ENCODE assay signal across 8 cellular contexts in the genomic region with DNA sequence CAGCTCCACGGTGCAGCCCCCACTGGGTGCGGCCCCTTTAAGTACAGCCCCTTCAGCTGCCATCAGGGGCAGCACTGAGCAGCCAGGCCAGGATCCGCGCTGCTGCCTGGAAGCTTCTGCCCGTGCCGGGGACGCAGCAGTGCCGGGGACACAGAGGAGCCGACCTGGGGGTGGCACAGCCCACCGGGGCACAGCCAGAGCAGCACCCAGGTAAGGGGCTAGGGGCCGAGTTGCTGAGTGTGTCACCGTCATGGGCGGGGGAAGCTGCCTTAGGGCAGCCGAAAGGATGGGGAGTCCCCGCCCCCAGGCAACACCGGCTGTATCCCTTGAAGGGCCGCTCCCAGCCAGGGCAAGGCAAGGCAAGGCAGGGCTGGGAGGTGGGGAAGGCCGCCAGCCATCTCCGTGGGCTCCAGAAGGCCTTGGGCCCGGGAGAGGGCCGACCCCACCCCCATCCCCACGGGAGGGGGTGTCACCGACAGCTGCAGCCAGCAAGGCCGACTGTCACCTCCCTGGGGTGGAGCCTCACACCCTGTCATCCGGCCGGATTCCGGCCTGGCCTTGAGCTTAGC. TPM values are rescaled to one million over a fixed set of nuclear protein-coding genes. Genes with fewer than 3 reads are reported as not detected.
DNase-seq lines count a peak whose midpoint lies in the region; ATAC-seq, FAIRE-seq and TF ChIP-seq lines count a peak whose summit lies in the region.
"Not testable (repeated sequence)": the region's sequence is repeated elsewhere in the genome, so short reads cannot be mapped to it uniquely, and the experiment has no call there.

A gene (plus strand): TSS at position 99 of the 569 bp plus-strand sequence. CDS start 1,937 bp downstream, outside the sequence.

- peaks cover 31% of the 10 kb centered on the region for H3K36me3 ChIP-seq in left ventricle myocardium inferior
- H3K36me3 ChIP-seq in prostate gland = not testable (repeated sequence)

- DNase-seq in GM12891 (ENCODE audit: insufficient read length, low spot score) (peak; percentile 92), NCI-H2029 treated with DMSO at 0.1 percent for 48 hours (lab: John Stamatoyannopoulos, UW) (peak; percentile 6), T-helper 9 cell (peak; percentile 71), left ventricle myocardium inferior (peak; percentile 78), prostate gland (ENCODE audit: low spot score) (peak; percentile 39), type B pancreatic cell (ENCODE audit: extremely low spot score, unreplicated experiment) (peak; percentile 90)

- not testable (repeated sequence) for H3K9me3 Mint-ChIP-seq in type B pancreatic cell

- not testable (repeated sequence) for TF ChIP-seq POLR2A in GM12891 (IDR thresholded peaks at IDR 0.05; ENCODE audit: low read depth, low read length); prostate gland (IDR thresholded peaks at IDR 0.05)

- WGBS in prostate gland = under 1% methylated on average over 22 of the region's 27 CpGs

- H3K9me3 ChIP-seq in left ventricle myocardium inferior (replicated peaks); prostate gland: not testable (repeated sequence)

- not testable (repeated sequence) for H3K4me1 Mint-ChIP-seq in type B pancreatic cell (ENCODE audit: unreplicated experiment)

- peak within 1 kb of the TSS; percentile 74 for H3K4me3 ChIP-seq in left ventricle myocardium inferior
- H3K4me3 ChIP-seq in prostate gland = peak within 1 kb of the TSS; percentile 21 to 24

- H3K36me3 Mint-ChIP-seq in type B pancreatic cell = not testable (repeated sequence)

- ATAC-seq in HG02885 (IDR thresholded peaks at IDR 0.05; ENCODE audit: poor library complexity, unreplicated experiment) = peak; percentile 68

- intact Hi-C loops in left ventricle myocardium inferior (cut with micrococcal nuclease) = not testable (repeated sequence)
- intact Hi-C loops in prostate gland (cut with DNase I) = loop anchor here (5.0 to 10.0 kb wide), 2 partner anchors 118 to 195 kb away; no protein-coding TSS in a partner anchor

- H3K27me3 ChIP-seq in left ventricle myocardium inferior (ENCODE audit: low read depth) = peaks cover 41% of the 10 kb centered on the region
- H3K27me3 ChIP-seq in prostate gland (replicated peaks; ENCODE audit: insufficient read depth) = not testable (repeated sequence)

- TF ChIP-seq CTCF in left ventricle myocardium inferior (IDR thresholded peaks at IDR 0.05; ENCODE audit: borderline replicate concordance) (peak; percentile 97), prostate gland (IDR thresholded peaks at IDR 0.05) (peak; percentile 47 to 85 (median 64)), type B pancreatic cell (conservative IDR thresholded peaks at IDR 0.05) (peak; percentile 96)

- H3K27ac ChIP-seq in angular gyrus (ENCODE audit: low read depth, low read length) (peak within 1 kb of the TSS; percentile 95), left ventricle myocardium inferior (replicated peaks) (peak within 1 kb of the TSS; percentile 78), prostate gland (peak within 1 kb of the TSS; percentile 36 to 55)

- not testable (repeated sequence) for H3K27me3 Mint-ChIP-seq in type B pancreatic cell

- peak within 1 kb of the TSS; percentile 76 for H3K4me3 Mint-ChIP-seq in type B pancreatic cell

- peak within 1 kb of the TSS; percentile 75 for H3K27ac Mint-ChIP-seq in type B pancreatic cell

- peaks cover 57% of the 10 kb centered on the region for H3K4me1 ChIP-seq in left ventricle myocardium inferior
- H3K4me1 ChIP-seq in prostate gland (replicated peaks) = peaks cover 13% of the 10 kb centered on the region

- peak; percentile 95 for FAIRE-seq in GM12891 (lab: Jason Lieb, UNC)

RNA-seq across cellular contexts. Expression of the gene that starts here (rescaled TPM):
- polyA plus RNA-seq in GM12891 (2012; ENCODE audit: low read depth, missing spikeins) = 1.8 TPM
- total RNA-seq in left ventricle myocardium inferior (7.7 TPM), prostate gland (10 to 100 TPM in 1 of 2 donors, 1 to 10 TPM in 1; 3.6 to 10.1 TPM), type B pancreatic cell (ENCODE audit: low replicate concordance) (3.2 and 3.6 TPM in 2 replicates)

Comparison
In these comparisons a context has a peak if more than half of its experiments do, and no peak if none do; other contexts are left out.
1. Peak in every context shown above with its lines: DNase-seq, ATAC-seq, H3K4me3 ChIP-seq and H3K27ac ChIP-seq.
2. DNase-seq: peak in every context shown above with its lines; median percentile 92 in GM12891; 90 in type B pancreatic cell; 78 in left ventricle myocardium inferior; 71 in T-helper 9 cell; 39 in prostate gland; 6 in NCI-H2029 treated with DMSO at 0.1 percent for 48 hours.